In the genomic region with DNA sequence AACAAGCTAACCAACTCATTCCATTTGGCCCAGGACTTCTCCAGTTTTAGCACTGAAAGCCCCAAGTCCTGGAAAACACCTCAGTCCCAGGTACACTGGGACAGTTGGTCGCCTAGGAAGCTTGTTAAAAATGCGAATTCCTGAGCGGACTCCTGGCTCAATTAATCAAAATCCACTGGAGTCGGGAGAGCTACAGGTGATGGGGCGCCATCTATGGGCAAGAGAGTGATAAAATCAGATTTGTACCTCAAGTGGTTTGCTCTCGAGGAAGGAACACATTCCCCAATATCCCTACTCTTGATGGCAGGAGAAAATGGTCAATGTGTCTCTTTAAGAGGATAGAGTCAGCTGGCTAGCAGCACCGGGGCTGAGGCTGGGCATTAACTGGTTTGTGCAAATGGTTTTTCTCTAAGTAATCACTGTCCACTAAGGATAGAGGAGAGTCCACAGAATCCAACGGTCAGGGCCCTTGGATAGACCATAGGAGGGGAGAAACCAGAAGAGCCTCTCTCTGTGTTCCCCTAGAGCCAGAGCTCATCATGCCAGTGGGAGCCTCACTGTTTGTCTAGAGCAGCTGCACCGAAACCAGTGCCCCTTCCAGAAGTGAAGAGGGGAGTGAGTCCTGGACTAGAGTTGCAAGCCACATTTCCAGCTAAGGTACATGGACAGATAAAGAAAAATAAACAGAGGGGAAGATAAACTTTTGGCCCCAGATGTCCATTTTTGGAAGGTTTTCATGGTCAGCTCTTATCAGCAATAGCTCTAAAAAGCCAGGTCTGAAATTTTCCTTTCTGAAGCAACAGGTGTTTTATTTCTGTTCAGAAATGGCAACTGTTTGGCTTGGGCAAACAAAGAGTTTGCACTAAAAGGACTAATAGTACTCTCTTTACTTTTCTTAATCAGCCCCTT, we compare ENCODE assay signal across 8 cellular contexts.
DNase-seq lines count a peak whose midpoint lies in the region; ATAC-seq and TF ChIP-seq lines count a peak whose summit lies in the region.

No MANE protein-coding gene starts in this region.

- H3K4me2 ChIP-seq in OCI-LY7 (ENCODE audit: low read length) (peak overlapping the region; percentile 19; the same call in 1 of the 2 replicates), osteoblast (ENCODE audit: insufficient read depth, low read length) (peak overlapping the region; percentile 73)

- BruUV-seq in Caco-2 (replicated peaks; lab: Mats Ljungman, UMichigan) (no TSS peak), OCI-LY7 (replicated peaks; lab: Mats Ljungman, UMichigan) (no TSS peak)

- H3K79me2 ChIP-seq in OCI-LY7 (ENCODE audit: insufficient read depth, low read depth, low read length) (no peaks in the 10 kb centered on the region), osteoblast (ENCODE audit: insufficient read depth, low read length) (no peaks in the 10 kb centered on the region)

- H3K4me3 ChIP-seq in Caco-2 (ENCODE audit: low read depth, low read length) (peak overlapping the region; percentile 10; the same call in 1 of the 2 replicates), OCI-LY7 (ENCODE audit: low read depth, low read length, poor library complexity, severe bottlenecking) (no peak overlapping the region), osteoblast (ENCODE audit: insufficient read depth, low read length) (peak overlapping the region; percentile 41)

- CTCF ChIA-PET in Caco-2 (lab: Charles Lee): interaction anchor here (0.6 to 2.3 kb wide), 19 partner anchors 20 to 242 kb away, joined by 3 to 17 read pairs (median 4); no protein-coding TSS in a partner anchor
- CTCF ChIA-PET in OCI-LY7 (lab: Charles Lee; ENCODE audit: unreplicated experiment): interaction anchor here (0.9 to 3.9 kb wide), 4 partner anchors 80 to 241 kb away, joined by 3 to 32 read pairs (median 5); no protein-coding TSS in a partner anchor

- POLR2A ChIA-PET in Caco-2 (lab: Charles Lee) (no interaction called here), OCI-LY7 (lab: Charles Lee) (interaction anchor here (0.5 to 2.6 kb wide), 8 partner anchors 8 to 1529 kb away, joined by 3 to 19 read pairs (median 3); no protein-coding TSS in a partner anchor)

- H4K20me1 ChIP-seq in OCI-LY7 (ENCODE audit: insufficient read depth, low read length) (no peaks in the 10 kb centered on the region), osteoblast (ENCODE audit: insufficient read depth, low read length) (no peaks in the 10 kb centered on the region)

- no peak overlapping the region for H3K4me3 Mint-ChIP-seq in Caco-2 (ENCODE audit: unreplicated experiment)

- no peaks in the 10 kb centered on the region for H3K9me2 ChIP-seq in OCI-LY7 (ENCODE audit: insufficient read depth, low read length)

- peaks cover 24% of the 10 kb centered on the region for H3K9me3 Mint-ChIP-seq in Caco-2 (ENCODE audit: unreplicated experiment)

- H3K4me1 Mint-ChIP-seq in Caco-2 (ENCODE audit: low read depth, unreplicated experiment): peaks cover 47% of the 10 kb centered on the region

- H3K4me1 ChIP-seq in Caco-2 (peaks cover 29% of the 10 kb centered on the region), OCI-LY7 (ENCODE audit: insufficient read depth, low read length, poor library complexity, severe bottlenecking) (peaks cover 5% of the 10 kb centered on the region), osteoblast (ENCODE audit: insufficient read depth, low read length) (peaks cover 11% of the 10 kb centered on the region)

- ATAC-seq in HG03025 (IDR thresholded peaks at IDR 0.05; ENCODE audit: low FRiP score, unreplicated experiment): no peak

- no peaks in the 10 kb centered on the region for H3K36me3 ChIP-seq in Caco-2 (ENCODE audit: control insufficient read depth, insufficient read depth, low read length)
- no peaks in the 10 kb centered on the region for H3K36me3 ChIP-seq in OCI-LY7 (ENCODE audit: insufficient read depth, low read length)
- H3K36me3 ChIP-seq in osteoblast (ENCODE audit: insufficient read depth, low read length): no peaks in the 10 kb centered on the region

- H3K36me3 Mint-ChIP-seq in Caco-2 (ENCODE audit: insufficient read depth, unreplicated experiment): peaks cover 5% of the 10 kb centered on the region

- no peaks in the 10 kb centered on the region for H3K9me3 ChIP-seq in Caco-2
- H3K9me3 ChIP-seq in OCI-LY7 (ENCODE audit: low read length): no peaks in the 10 kb centered on the region
- H3K9me3 ChIP-seq in osteoblast (ENCODE audit: low read depth, low read length): no peaks in the 10 kb centered on the region

- peak; percentile 65 to 66 for DNase-seq in Caco-2
- DNase-seq in HT1080 (ENCODE audit: low read depth): peak; percentile 58
- DNase-seq in OCI-LY7 (ENCODE audit: low spot score): peak; percentile 74
- peak; percentile 13 for DNase-seq in activated T-helper 1 cell treated with Interleukin-2 at 50 U/mL for 16 hours (ENCODE audit: low read depth)
- DNase-seq in germinal center (ENCODE audit: low spot score): peak; percentile 58
- DNase-seq in osteoblast (ENCODE audit: insufficient read length, low spot score, missing footprints): peak; percentile 90
- DNase-seq in effector CD8-positive, alpha-beta T cell (lab: John Stamatoyannopoulos, UW): no peak

- H3K27ac ChIP-seq in OCI-LY7 (ENCODE audit: low read depth, low read length, poor library complexity, severe bottlenecking) (no peak overlapping the region), osteoblast (ENCODE audit: low read depth, low read length) (no peak overlapping the region)

- H3K27me3 Mint-ChIP-seq in Caco-2 (ENCODE audit: insufficient read depth, unreplicated experiment): no peaks in the 10 kb centered on the region

- intact Hi-C loops in Caco-2 (cut with micrococcal nuclease; ENCODE audit: unreplicated experiment): loop anchor here (1.0 to 10.0 kb wide), 6 partner anchors 20 to 219 kb away; no protein-coding TSS in a partner anchor
- intact Hi-C loops in OCI-LY7 (cut with micrococcal nuclease; ENCODE audit: unreplicated experiment): loop anchor here (1.0 to 2.0 kb wide), 2 partner anchors 80 to 219 kb away; no protein-coding TSS in a partner anchor

- TF ChIP-seq CTCF in Caco-2 (IDR thresholded peaks at IDR 0.05; ENCODE audit: insufficient read depth in 1 of 2, low read depth in 1 of 2, low read length in 1 of 2, severe bottlenecking in 1 of 2, unreplicated experiment in 1 of 2) (peak; percentile 12 to 30), OCI-LY7 (conservative IDR thresholded peaks at IDR 0.05; ENCODE audit: low read length) (peak; percentile 96), osteoblast (IDR thresholded peaks at IDR 0.05; ENCODE audit: extremely low read depth, low read depth, low read length) (peak; percentile 81)

- H2AFZ ChIP-seq in OCI-LY7 (ENCODE audit: low read length) (no peak overlapping the region; the same call in 1 of the 2 replicates), osteoblast (ENCODE audit: low read length) (no peak overlapping the region)

- no peak overlapping the region for H3K27ac Mint-ChIP-seq in Caco-2 (ENCODE audit: unreplicated experiment)

- H3K27me3 ChIP-seq in Caco-2 (replicated peaks; ENCODE audit: control insufficient read depth, insufficient read depth, low read length) (no peaks in the 10 kb centered on the region), osteoblast (ENCODE audit: insufficient read depth, low read length) (no peaks in the 10 kb centered on the region)

Comparison
In these comparisons a context has a peak if more than half of its experiments do, and no peak if none do; other contexts are left out.
1. CTCF ChIP-seq: peak in every context shown above with its lines; median percentile 96 in OCI-LY7; 81 in osteoblast; 21 in Caco-2.